In the genomic region with DNA sequence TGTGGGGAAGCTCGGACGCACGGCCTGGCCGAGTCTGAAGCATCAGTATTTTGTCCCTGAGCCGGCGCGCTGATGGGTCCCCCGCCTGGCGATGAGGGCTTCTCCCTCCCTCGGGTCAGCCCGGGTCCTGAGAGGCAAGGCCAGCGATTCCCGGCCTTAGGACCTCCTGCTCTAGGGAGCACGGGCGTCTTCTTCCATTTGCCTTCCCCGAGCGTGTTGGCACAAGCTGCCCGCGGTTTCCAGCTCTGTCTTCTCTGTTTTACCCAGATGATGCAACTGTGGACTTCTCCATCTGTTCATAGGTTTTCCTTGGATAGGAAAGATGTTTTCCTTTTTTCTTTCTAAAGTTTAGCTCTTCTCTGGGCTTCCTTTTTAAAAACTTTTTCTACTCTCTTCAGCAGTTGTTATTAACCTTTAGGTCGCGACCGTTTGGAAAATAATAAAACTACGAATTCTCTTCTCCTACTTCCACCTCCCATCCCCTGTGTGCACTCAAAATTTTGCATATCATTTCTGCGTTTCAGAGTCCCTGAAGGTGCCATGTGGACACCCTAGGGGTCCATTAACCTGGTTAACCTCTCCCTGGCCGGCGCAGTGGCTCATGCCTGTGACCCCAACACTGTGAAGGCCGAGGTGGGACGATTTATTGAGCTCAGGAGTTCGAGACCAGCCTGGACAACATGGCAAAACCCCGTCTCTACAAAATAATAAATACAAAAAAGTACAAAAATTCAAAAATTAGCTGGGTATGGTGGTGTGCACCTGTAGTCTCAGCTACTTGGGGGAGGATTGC, we compare ENCODE assay signal across 8 cellular contexts. TPM values are rescaled to one million over a fixed set of nuclear protein-coding genes. Genes with fewer than 3 reads are reported as not detected.
DNase-seq lines count a peak whose midpoint lies in the region; ATAC-seq lines count a peak whose summit lies in the region.

No MANE protein-coding gene starts in this region.

- DNase-seq in activated CD4-positive, alpha-beta T cell treated with anti-CD3 and anti-CD28 coated beads, Interleukin-2, amount 10 ng/mL, durations not matched to agents 24 days and 14 days = no peak
- no peak for DNase-seq in activated CD4-positive, alpha-beta T cell treated with anti-CD3 and anti-CD28 coated beads for 1 hour
- DNase-seq in T-helper 17 cell (no peak), fibroblast of the conjunctiva (ENCODE audit: low read depth) (peak; percentile 64), renal cortical epithelial cell (ENCODE audit: low read depth) (peak; percentile 63)

- no peaks in the 10 kb centered on the region for H3K9me3 ChIP-seq in T-helper 17 cell (ENCODE audit: control insufficient read depth, low read length, poor library complexity, severe bottlenecking)

- no peak for ATAC-seq in T-helper 17 cell
- ATAC-seq in HG02970 (IDR thresholded peaks at IDR 0.05; ENCODE audit: low FRiP score, unreplicated experiment) = no peak
- no peak for ATAC-seq in HG03175 (IDR thresholded peaks at IDR 0.05; ENCODE audit: unreplicated experiment)
- no peak for ATAC-seq in GM19452 (IDR thresholded peaks at IDR 0.05; ENCODE audit: unreplicated experiment)

- peaks cover 29% of the 10 kb centered on the region for H3K4me1 Mint-ChIP-seq in activated CD4-positive, alpha-beta T cell treated with anti-CD3 and anti-CD28 coated beads, Interleukin-2, amount 10 ng/mL, durations not matched to agents 24 days and 14 days
- peaks cover 32% of the 10 kb centered on the region for H3K4me1 Mint-ChIP-seq in T-helper 17 cell

- H3K4me3 Mint-ChIP-seq in activated CD4-positive, alpha-beta T cell treated with anti-CD3 and anti-CD28 coated beads, Interleukin-2, amount 10 ng/mL, durations not matched to agents 24 days and 14 days = peak overlapping the region; percentile 92
- peak overlapping the region; percentile 95 for H3K4me3 Mint-ChIP-seq in T-helper 17 cell

- peaks cover 4% of the 10 kb centered on the region for H3K27me3 Mint-ChIP-seq in activated CD4-positive, alpha-beta T cell treated with anti-CD3 and anti-CD28 coated beads, Interleukin-2, amount 10 ng/mL, durations not matched to agents 24 days and 14 days
- no peaks in the 10 kb centered on the region for H3K27me3 Mint-ChIP-seq in T-helper 17 cell

- no peaks in the 10 kb centered on the region for H3K9me3 Mint-ChIP-seq in activated CD4-positive, alpha-beta T cell treated with anti-CD3 and anti-CD28 coated beads, Interleukin-2, amount 10 ng/mL, durations not matched to agents 24 days and 14 days

- H3K36me3 Mint-ChIP-seq in activated CD4-positive, alpha-beta T cell treated with anti-CD3 and anti-CD28 coated beads, Interleukin-2, amount 10 ng/mL, durations not matched to agents 24 days and 14 days (ENCODE audit: low read depth) = peaks cover 12% of the 10 kb centered on the region
- H3K36me3 Mint-ChIP-seq in T-helper 17 cell (ENCODE audit: low read depth) = no peaks in the 10 kb centered on the region

- H3K27ac Mint-ChIP-seq in activated CD4-positive, alpha-beta T cell treated with anti-CD3 and anti-CD28 coated beads, Interleukin-2, amount 10 ng/mL, durations not matched to agents 24 days and 14 days = peak overlapping the region; percentile 96
- H3K27ac Mint-ChIP-seq in T-helper 17 cell = peak overlapping the region; percentile 94

- intact Hi-C loops in activated CD4-positive, alpha-beta T cell treated with anti-CD3 and anti-CD28 coated beads, Interleukin-2, amount 10 ng/mL, durations not matched to agents 24 days and 14 days (cut with micrococcal nuclease) = loop anchor here (2.0 kb wide), 1 partner anchor 89 kb away; no protein-coding TSS in a partner anchor

RNA-seq across cellular contexts. Expression of a gene that starts 1.4 kb away (rescaled TPM):
- total RNA-seq in activated CD4-positive, alpha-beta T cell treated with anti-CD3 and anti-CD28 coated beads, Interleukin-2, amount 10 ng/mL, durations not matched to agents 24 days and 14 days = 55.8 and 61.2 TPM in 2 replicates
- total RNA-seq in T-helper 17 cell (10 to 100 TPM; 65.5 to 69.4 TPM), renal cortical epithelial cell (8.0 and 12.9 TPM in 2 replicates)

RNA-seq across cellular contexts. Expression of a gene that starts 37.7 kb away (rescaled TPM):
- 8.2 and 8.3 TPM in 2 replicates for total RNA-seq in activated CD4-positive, alpha-beta T cell treated with anti-CD3 and anti-CD28 coated beads, Interleukin-2, amount 10 ng/mL, durations not matched to agents 24 days and 14 days
- total RNA-seq in T-helper 17 cell (1 to 10 TPM; 2.6 to 3.1 TPM), renal cortical epithelial cell (71.2 and 106 TPM in 2 replicates)

Comparison
In these comparisons a context has a peak if more than half of its experiments do, and no peak if none do; other contexts are left out.
1. DNase-seq: peak in fibroblast of the conjunctiva (single experiment) and renal cortical epithelial cell (single experiment); none in activated CD4-positive, alpha-beta T cell treated with anti-CD3 and anti-CD28 coated beads, Interleukin-2, amount 10 ng/mL, durations not matched to agents 24 days and 14 days (single experiment), activated CD4-positive, alpha-beta T cell treated with anti-CD3 and anti-CD28 coated beads for 1 hour (single experiment) and T-helper 17 cell (0 of 3).